Comparison of ENCODE assay signal across 11 cellular contexts in genomic region chr17:45405250-45406086, GRCh38. TPM values are rescaled to one million over a fixed set of nuclear protein-coding genes. Genes with fewer than 3 reads are reported as not detected.
DNase-seq lines count a peak whose midpoint lies in the region; ATAC-seq and TF ChIP-seq lines count a peak whose summit lies in the region.
"Had no signal": no experiment of that assay in that cellular context is flagged by ENCODE, and none has a peak within 500 bp of the region (broad histone marks: within the 10 kb centered on the region; RNA-seq: fewer than 3 reads in every experiment).

No MANE protein-coding gene starts in this region.

- no peaks in the 10 kb centered on the region for H3K27me3 ChIP-seq in stomach

- H3K9me3 Mint-ChIP-seq in activated CD8-positive, alpha-beta T cell treated with anti-CD3 and anti-CD28 coated beads for 36 hours, result no peaks in the 10 kb centered on the region
- H3K9me3 Mint-ChIP-seq in activated CD8-positive, alpha-beta T cell treated with anti-CD3 and anti-CD28 coated beads, Interleukin-2, amount 10 ng/mL, durations not matched to agents 7 days and 5 days (ENCODE audit: insufficient read depth), result no peaks in the 10 kb centered on the region
- H3K9me3 Mint-ChIP-seq in WTC11, result no peaks in the 10 kb centered on the region
- H3K9me3 Mint-ChIP-seq in stimulated activated naive CD8-positive, alpha-beta T cell treated with anti-CD3 and anti-CD28 coated beads, Interleukin-15, amount 100 ng/mL, for 72 hours, result no peaks in the 10 kb centered on the region
- H3K9me3 Mint-ChIP-seq in activated T-helper 2 cell treated with anti-CD3 and anti-CD28 coated beads, Interferon-gamma antibody, Interleukin-2, Interleukin-4, amounts not matched to agents 10 μg/mL and 5 μg/mL and 100 μg/mL, durations not matched to agents 14 hours and 24 hours and 36 hours, result no peaks in the 10 kb centered on the region
- H3K9me3 Mint-ChIP-seq: activated naive CD8-positive, alpha-beta T cell treated with anti-CD3 and anti-CD28 coated beads, Interleukin-2, amount 10 ng/mL, durations not matched to agents 7 days and 5 days; T-helper 1 cell treated with Interleukin-12 subunit alpha and Interleukin-12 subunit beta and Interleukin-4 antibody, amounts not matched to agents 30 μg/mL and 1 μg/mL, for 36 hours had no signal

- CTCF ChIA-PET in activated CD8-positive, alpha-beta T cell treated with anti-CD3 and anti-CD28 coated beads for 36 hours (lab: Charles Lee), result no interaction called here
- CTCF ChIA-PET in activated CD8-positive, alpha-beta T cell treated with anti-CD3 and anti-CD28 coated beads, Interleukin-2, amount 10 ng/mL, durations not matched to agents 7 days and 5 days (lab: Charles Lee), result interaction anchor here (1.9 kb wide), 1 partner anchor 20 kb away, joined by 5 read pairs; no protein-coding TSS in a partner anchor
- CTCF ChIA-PET in WTC11 (lab: Charles Lee), result interaction anchor here (0.5 to 2.8 kb wide), 14 partner anchors 8 to 270 kb away, joined by 3 to 38 read pairs (median 4); partner anchors contain the start of genes ACBD4 and MAP3K14

- DNase-seq in activated CD8-positive, alpha-beta T cell treated with anti-CD3 and anti-CD28 coated beads for 36 hours, result peak; percentile 24
- DNase-seq in activated CD8-positive, alpha-beta T cell treated with anti-CD3 and anti-CD28 coated beads, Interleukin-2, amount 10 ng/mL, durations not matched to agents 7 days and 5 days, result no peak
- peak; percentile 100 for DNase-seq in WTC11 (ENCODE audit: low spot score)
- DNase-seq in islet precursor cell, result peak; percentile 99
- DNase-seq in stomach, result no peak
- DNase-seq in stimulated activated naive CD8-positive, alpha-beta T cell treated with anti-CD3 and anti-CD28 coated beads, Interleukin-15, amount 100 ng/mL, for 72 hours, result no peak
- no peak for DNase-seq in activated T-helper 2 cell treated with anti-CD3 and anti-CD28 coated beads, Interferon-gamma antibody, Interleukin-2, Interleukin-4, amounts not matched to agents 10 μg/mL and 5 μg/mL and 100 μg/mL, durations not matched to agents 14 hours and 24 hours and 36 hours (ENCODE audit: low spot score)
- no peak for DNase-seq in KG1 (lab: John Stamatoyannopoulos, UW)
- DNase-seq: activated naive CD8-positive, alpha-beta T cell treated with anti-CD3 and anti-CD28 coated beads, Interleukin-2, amount 10 ng/mL, durations not matched to agents 7 days and 5 days; NCI-H1417 had no signal

- 53 to 75% (median 68%) methylated on average over 31 to 48 of the region's 48 CpGs for WGBS in stomach, 5 donors

- H3K4me3 Mint-ChIP-seq in activated CD8-positive, alpha-beta T cell treated with anti-CD3 and anti-CD28 coated beads for 36 hours, result no peak overlapping the region
- no peak overlapping the region for H3K4me3 Mint-ChIP-seq in activated CD8-positive, alpha-beta T cell treated with anti-CD3 and anti-CD28 coated beads, Interleukin-2, amount 10 ng/mL, durations not matched to agents 7 days and 5 days
- peak overlapping the region; percentile 54 for H3K4me3 Mint-ChIP-seq in WTC11
- no peak overlapping the region for H3K4me3 Mint-ChIP-seq in stimulated activated naive CD8-positive, alpha-beta T cell treated with anti-CD3 and anti-CD28 coated beads, Interleukin-15, amount 100 ng/mL, for 72 hours
- H3K4me3 Mint-ChIP-seq in activated T-helper 2 cell treated with anti-CD3 and anti-CD28 coated beads, Interferon-gamma antibody, Interleukin-2, Interleukin-4, amounts not matched to agents 10 μg/mL and 5 μg/mL and 100 μg/mL, durations not matched to agents 14 hours and 24 hours and 36 hours (ENCODE audit: low read depth), result no peak overlapping the region
- H3K4me3 Mint-ChIP-seq: activated naive CD8-positive, alpha-beta T cell treated with anti-CD3 and anti-CD28 coated beads, Interleukin-2, amount 10 ng/mL, durations not matched to agents 7 days and 5 days; T-helper 1 cell treated with Interleukin-12 subunit alpha and Interleukin-12 subunit beta and Interleukin-4 antibody, amounts not matched to agents 30 μg/mL and 1 μg/mL, for 36 hours had no signal

- POLR2A ChIA-PET in activated CD8-positive, alpha-beta T cell treated with anti-CD3 and anti-CD28 coated beads for 36 hours (lab: Charles Lee), result no interaction called here
- POLR2A ChIA-PET in activated CD8-positive, alpha-beta T cell treated with anti-CD3 and anti-CD28 coated beads, Interleukin-2, amount 10 ng/mL, durations not matched to agents 7 days and 5 days (lab: Charles Lee), result no interaction called here
- POLR2A ChIA-PET in WTC11 (lab: Charles Lee), result interaction anchor here (2.1 kb wide), 1 partner anchor 20 kb away, joined by 6 read pairs; no protein-coding TSS in a partner anchor

- H3K4me3 ChIP-seq in stomach, result peak overlapping the region; percentile 3 to 20 (median 17)

- TF ChIP-seq POLR2A in stomach (IDR thresholded peaks at IDR 0.05), result no peak

- H3K4me1 ChIP-seq in stomach, result peaks cover 0 to 52% (median 39%) of the 10 kb centered on the region in 4 donors

- no peak for TF ChIP-seq CTCF in activated CD8-positive, alpha-beta T cell treated with anti-CD3 and anti-CD28 coated beads for 36 hours (IDR thresholded peaks at IDR 0.05)
- TF ChIP-seq CTCF in WTC11 (IDR thresholded peaks at IDR 0.05) (no peak), stomach (IDR thresholded peaks at IDR 0.05) (no peak)

- H3K9me3 ChIP-seq in stomach, result no peaks in the 10 kb centered on the region

- H3K27ac ChIP-seq in stomach, result no peak overlapping the region

- TF ChIP-seq EP300 in stomach (IDR thresholded peaks at IDR 0.05), result no peak

- peaks cover 33% of the 10 kb centered on the region for H3K36me3 Mint-ChIP-seq in activated CD8-positive, alpha-beta T cell treated with anti-CD3 and anti-CD28 coated beads for 36 hours (ENCODE audit: low read depth)
- H3K36me3 Mint-ChIP-seq in activated CD8-positive, alpha-beta T cell treated with anti-CD3 and anti-CD28 coated beads, Interleukin-2, amount 10 ng/mL, durations not matched to agents 7 days and 5 days (ENCODE audit: low read depth), result peaks cover 66% of the 10 kb centered on the region
- H3K36me3 Mint-ChIP-seq in WTC11, result peaks cover 3% of the 10 kb centered on the region; the same call in 1 of the 2 replicates
- H3K36me3 Mint-ChIP-seq in activated T-helper 2 cell treated with anti-CD3 and anti-CD28 coated beads, Interferon-gamma antibody, Interleukin-2, Interleukin-4, amounts not matched to agents 10 μg/mL and 5 μg/mL and 100 μg/mL, durations not matched to agents 14 hours and 24 hours and 36 hours (ENCODE audit: low read depth), result peaks cover 56% of the 10 kb centered on the region

- intact Hi-C loops in activated CD8-positive, alpha-beta T cell treated with anti-CD3 and anti-CD28 coated beads for 36 hours (cut with micrococcal nuclease), result no loop called here
- intact Hi-C loops in stomach (cut with DNase I; ENCODE audit: low total_unique reads), result no loop called here
- intact Hi-C loops in activated T-helper 2 cell treated with anti-CD3 and anti-CD28 coated beads, Interferon-gamma antibody, Interleukin-2, Interleukin-4, amounts not matched to agents 10 μg/mL and 5 μg/mL and 100 μg/mL, durations not matched to agents 14 hours and 24 hours and 36 hours (cut with micrococcal nuclease), result no loop called here

- no peak for ATAC-seq in activated CD8-positive, alpha-beta T cell treated with anti-CD3 and anti-CD28 coated beads for 36 hours
- no peak for ATAC-seq in activated CD8-positive, alpha-beta T cell treated with anti-CD3 and anti-CD28 coated beads, Interleukin-2, amount 10 ng/mL, durations not matched to agents 7 days and 5 days
- peak; percentile 93 for ATAC-seq in WTC11
- ATAC-seq in stimulated activated naive CD8-positive, alpha-beta T cell treated with anti-CD3 and anti-CD28 coated beads, Interleukin-15, amount 100 ng/mL, for 72 hours, result no peak

- no peak overlapping the region for H3K27ac Mint-ChIP-seq in activated CD8-positive, alpha-beta T cell treated with anti-CD3 and anti-CD28 coated beads for 36 hours
- H3K27ac Mint-ChIP-seq in activated CD8-positive, alpha-beta T cell treated with anti-CD3 and anti-CD28 coated beads, Interleukin-2, amount 10 ng/mL, durations not matched to agents 7 days and 5 days, result no peak overlapping the region
- peak overlapping the region; percentile 68; the same call in 1 of the 2 replicates for H3K27ac Mint-ChIP-seq in WTC11
- H3K27ac Mint-ChIP-seq in stimulated activated naive CD8-positive, alpha-beta T cell treated with anti-CD3 and anti-CD28 coated beads, Interleukin-15, amount 100 ng/mL, for 72 hours, result no peak overlapping the region
- H3K27ac Mint-ChIP-seq in activated T-helper 2 cell treated with anti-CD3 and anti-CD28 coated beads, Interferon-gamma antibody, Interleukin-2, Interleukin-4, amounts not matched to agents 10 μg/mL and 5 μg/mL and 100 μg/mL, durations not matched to agents 14 hours and 24 hours and 36 hours, result no peak overlapping the region
- H3K27ac Mint-ChIP-seq: activated naive CD8-positive, alpha-beta T cell treated with anti-CD3 and anti-CD28 coated beads, Interleukin-2, amount 10 ng/mL, durations not matched to agents 7 days and 5 days had no signal

- H3K4me1 Mint-ChIP-seq in activated CD8-positive, alpha-beta T cell treated with anti-CD3 and anti-CD28 coated beads for 36 hours (ENCODE audit: low read depth), result peaks cover 20% of the 10 kb centered on the region
- H3K4me1 Mint-ChIP-seq in activated CD8-positive, alpha-beta T cell treated with anti-CD3 and anti-CD28 coated beads, Interleukin-2, amount 10 ng/mL, durations not matched to agents 7 days and 5 days (ENCODE audit: low read depth), result peaks cover 34% of the 10 kb centered on the region
- peaks cover 27% of the 10 kb centered on the region for H3K4me1 Mint-ChIP-seq in WTC11
- peaks cover 41% of the 10 kb centered on the region for H3K4me1 Mint-ChIP-seq in stimulated activated naive CD8-positive, alpha-beta T cell treated with anti-CD3 and anti-CD28 coated beads, Interleukin-15, amount 100 ng/mL, for 72 hours
- peaks cover 25% of the 10 kb centered on the region for H3K4me1 Mint-ChIP-seq in activated T-helper 2 cell treated with anti-CD3 and anti-CD28 coated beads, Interferon-gamma antibody, Interleukin-2, Interleukin-4, amounts not matched to agents 10 μg/mL and 5 μg/mL and 100 μg/mL, durations not matched to agents 14 hours and 24 hours and 36 hours (ENCODE audit: low read depth)

- H3K27me3 Mint-ChIP-seq in activated CD8-positive, alpha-beta T cell treated with anti-CD3 and anti-CD28 coated beads for 36 hours, result no peaks in the 10 kb centered on the region
- H3K27me3 Mint-ChIP-seq in activated CD8-positive, alpha-beta T cell treated with anti-CD3 and anti-CD28 coated beads, Interleukin-2, amount 10 ng/mL, durations not matched to agents 7 days and 5 days (ENCODE audit: low read depth), result no peaks in the 10 kb centered on the region
- H3K27me3 Mint-ChIP-seq in WTC11 (ENCODE audit: low read depth), result peaks cover 3% of the 10 kb centered on the region; the same call in 1 of the 2 replicates
- no peaks in the 10 kb centered on the region for H3K27me3 Mint-ChIP-seq in stimulated activated naive CD8-positive, alpha-beta T cell treated with anti-CD3 and anti-CD28 coated beads, Interleukin-15, amount 100 ng/mL, for 72 hours
- no peaks in the 10 kb centered on the region for H3K27me3 Mint-ChIP-seq in activated T-helper 2 cell treated with anti-CD3 and anti-CD28 coated beads, Interferon-gamma antibody, Interleukin-2, Interleukin-4, amounts not matched to agents 10 μg/mL and 5 μg/mL and 100 μg/mL, durations not matched to agents 14 hours and 24 hours and 36 hours (ENCODE audit: low read depth)
- H3K27me3 Mint-ChIP-seq: activated naive CD8-positive, alpha-beta T cell treated with anti-CD3 and anti-CD28 coated beads, Interleukin-2, amount 10 ng/mL, durations not matched to agents 7 days and 5 days had no signal

- peaks cover 14 to 57% (median 54%) of the 10 kb centered on the region in 4 donors for H3K36me3 ChIP-seq in stomach

RNA-seq across cellular contexts. Expression of gene ARHGAP27, which starts 27.2 kb away (rescaled TPM):
- 10 to 100 TPM; 37.8 to 40.9 TPM for total RNA-seq in activated CD8-positive, alpha-beta T cell treated with anti-CD3 and anti-CD28 coated beads for 36 hours
- total RNA-seq in activated CD8-positive, alpha-beta T cell treated with anti-CD3 and anti-CD28 coated beads, Interleukin-2, amount 10 ng/mL, durations not matched to agents 7 days and 5 days, result 100 to 1,000 TPM; 100 to 106 TPM
- total RNA-seq in WTC11 (2021) (12.9 to 16.0 TPM (median 14.8 TPM) in 3 replicates), stomach (100 to 1,000 TPM in 2 of 5 donors, 10 to 100 TPM in 3; 25.9 to 390 (median 65.3) TPM)
- 10 to 100 TPM in 2 of 3 donors, 1 to 10 TPM in 1; 7.7 to 45.9 (median 13.0) TPM for polyA plus RNA-seq in stomach
- 50.7 and 58.0 TPM in 2 replicates for total RNA-seq in activated T-helper 2 cell treated with anti-CD3 and anti-CD28 coated beads, Interferon-gamma antibody, Interleukin-2, Interleukin-4, amounts not matched to agents 10 μg/mL and 5 μg/mL and 100 μg/mL, durations not matched to agents 14 hours and 24 hours and 36 hours

Comparison
In these comparisons a context has a peak if more than half of its experiments do, and no peak if none do; other contexts are left out.
1. DNase-seq: peak in activated CD8-positive, alpha-beta T cell treated with anti-CD3 and anti-CD28 coated beads for 36 hours (single experiment), WTC11 (single experiment) and islet precursor cell (single experiment); none in activated CD8-positive, alpha-beta T cell treated with anti-CD3 and anti-CD28 coated beads, Interleukin-2, amount 10 ng/mL, durations not matched to agents 7 days and 5 days (single experiment), stomach (single experiment), stimulated activated naive CD8-positive, alpha-beta T cell treated with anti-CD3 and anti-CD28 coated beads, Interleukin-15, amount 100 ng/mL, for 72 hours (0 of 2), activated T-helper 2 cell treated with anti-CD3 and anti-CD28 coated beads, Interferon-gamma antibody, Interleukin-2, Interleukin-4, amounts not matched to agents 10 μg/mL and 5 μg/mL and 100 μg/mL, durations not matched to agents 14 hours and 24 hours and 36 hours (single experiment) and KG1 (single experiment).